In the genomic region with DNA sequence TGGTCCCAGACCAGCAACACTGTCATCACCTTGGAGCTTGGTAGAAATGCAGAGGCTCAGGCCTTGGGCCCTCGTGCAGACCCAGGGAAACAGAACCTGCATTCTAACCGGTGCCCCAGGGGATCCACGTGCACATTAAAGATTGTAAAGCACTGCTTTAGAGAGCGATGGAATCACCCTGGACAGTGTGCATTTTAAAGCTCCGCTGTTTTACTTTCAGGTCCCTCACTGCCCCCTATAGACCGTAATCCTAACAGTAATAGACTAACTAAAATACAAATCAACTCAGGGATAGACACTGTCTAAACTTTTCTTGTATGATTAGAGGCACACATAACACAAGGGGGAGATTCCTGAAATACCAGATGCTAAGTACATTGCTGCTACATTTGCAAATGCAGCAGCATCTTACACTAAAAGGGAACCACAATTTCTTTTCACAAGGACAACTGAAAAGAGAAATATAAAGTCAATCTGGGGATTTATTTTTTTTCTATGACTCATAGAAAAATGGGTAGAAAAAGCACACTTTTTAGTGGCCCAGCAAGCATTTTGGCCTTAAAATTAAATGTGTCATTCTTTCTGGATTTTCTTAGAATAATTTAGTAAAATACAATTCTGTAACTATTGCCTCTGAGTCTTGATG, we compare ENCODE assay signal across 9 cellular contexts. TPM values are rescaled to one million over a fixed set of nuclear protein-coding genes. Genes with fewer than 3 reads are reported as not detected.
A peak's percentile ranks its signal among the peaks of the same experiment; 100 is the strongest.
DNase-seq lines count a peak whose midpoint lies in the region; ATAC-seq, FAIRE-seq and TF ChIP-seq lines count a peak whose summit lies in the region.
"Had no signal": no experiment of that assay in that cellular context is flagged by ENCODE, and none has a peak within 500 bp of the region (broad histone marks: within the 10 kb centered on the region; RNA-seq: fewer than 3 reads in every experiment).

No MANE protein-coding gene starts in this region.

- FAIRE-seq in bronchial epithelial cell (lab: Jason Lieb, UNC) = no peak

- no peaks in the 10 kb centered on the region for H3K4me1 ChIP-seq in MM.1S (ENCODE audit: low read length)

- no peak overlapping the region for H2AFZ ChIP-seq in MM.1S (ENCODE audit: low read length)

- H3K79me2 ChIP-seq in MM.1S (ENCODE audit: low read length) = no peaks in the 10 kb centered on the region

- H3K4me3 ChIP-seq in MM.1S (ENCODE audit: low read length) (no peak overlapping the region), bronchial epithelial cell (ENCODE audit: low read depth, low read length) (no peak overlapping the region)

- H3K27me3 ChIP-seq in MM.1S (replicated peaks; ENCODE audit: insufficient read depth, low read length) (no peaks in the 10 kb centered on the region), bronchial epithelial cell (ENCODE audit: control insufficient read depth, insufficient read depth, low read length) (no peaks in the 10 kb centered on the region)

- no peaks in the 10 kb centered on the region for H3F3A ChIP-seq in MM.1S (ENCODE audit: insufficient read depth, low read length)

- ATAC-seq in GM18519 (IDR thresholded peaks at IDR 0.05; ENCODE audit: low FRiP score, unreplicated experiment) = no peak

- no peaks in the 10 kb centered on the region for H3K36me3 Mint-ChIP-seq in activated naive CD4-positive, alpha-beta T cell treated with anti-CD3 and anti-CD28 coated beads for 36 hours (ENCODE audit: low read depth)

- H4K20me1 ChIP-seq in MM.1S (ENCODE audit: insufficient read depth, low read length) = no peaks in the 10 kb centered on the region

- no peaks in the 10 kb centered on the region for H3K9me3 Mint-ChIP-seq in activated naive CD4-positive, alpha-beta T cell treated with anti-CD3 and anti-CD28 coated beads for 36 hours

- H3K9me3 ChIP-seq in MM.1S (replicated peaks; ENCODE audit: insufficient read depth, low read length) = no peaks in the 10 kb centered on the region

- H3K4me3 Mint-ChIP-seq in activated naive CD4-positive, alpha-beta T cell treated with anti-CD3 and anti-CD28 coated beads for 36 hours = no peak overlapping the region

- intact Hi-C loops in activated naive CD4-positive, alpha-beta T cell treated with anti-CD3 and anti-CD28 coated beads for 36 hours (cut with micrococcal nuclease) = loop anchor here (5.0 to 10.0 kb wide), 2 partner anchors 424 to 598 kb away; partner anchors contain the start of gene C15orf40

- peaks cover 5% of the 10 kb centered on the region for H3K4me1 Mint-ChIP-seq in activated naive CD4-positive, alpha-beta T cell treated with anti-CD3 and anti-CD28 coated beads for 36 hours (ENCODE audit: low read depth)

- peak; percentile 13; the same call in 1 of the 2 replicates for TF ChIP-seq CTCF in MM.1S (IDR thresholded peaks at IDR 0.05; ENCODE audit: low read length)
- peak; percentile 49 for TF ChIP-seq CTCF in bronchial epithelial cell (IDR thresholded peaks at IDR 0.05; ENCODE audit: insufficient read depth, low read length, severe bottlenecking)

- H3K36me3 ChIP-seq in MM.1S (replicated peaks; ENCODE audit: insufficient read depth, low read length) (no peaks in the 10 kb centered on the region), bronchial epithelial cell (ENCODE audit: control insufficient read depth, insufficient read depth, low read length) (no peaks in the 10 kb centered on the region)

- no peaks in the 10 kb centered on the region for H3K9me2 ChIP-seq in MM.1S (replicated peaks; ENCODE audit: insufficient read depth, low read length)

- CTCF ChIA-PET in activated naive CD4-positive, alpha-beta T cell treated with anti-CD3 and anti-CD28 coated beads for 36 hours (lab: Charles Lee) = interaction anchor here (0.5 to 5.9 kb wide), 7 partner anchors 10 to 189 kb away, joined by 3 to 53 read pairs (median 3); no protein-coding TSS in a partner anchor

- H3K4me2 ChIP-seq in MM.1S (ENCODE audit: low read depth, low read length) = no peak overlapping the region

- DNase-seq in EL (peak; percentile 48), MM.1S (no peak), bronchial epithelial cell (ENCODE audit: low read depth) (peak; percentile 69), midbrain (lab: John Stamatoyannopoulos, UW) (peak; percentile 68), mucosa of gallbladder (ENCODE audit: low spot score) (no peak), NCI-H2029 treated with DMSO at 0.1 percent for 48 hours (lab: John Stamatoyannopoulos, UW) (no peak)
- DNase-seq in activated naive CD4-positive, alpha-beta T cell treated with anti-CD3 and anti-CD28 coated beads for 36 hours = no peak

- no peak overlapping the region for H3K27ac ChIP-seq in MM.1S (ENCODE audit: low read length)

- H3K27ac Mint-ChIP-seq in activated naive CD4-positive, alpha-beta T cell treated with anti-CD3 and anti-CD28 coated beads for 36 hours = no peak overlapping the region

- H3K9ac ChIP-seq in MM.1S (ENCODE audit: low read length) = no peak overlapping the region

- peaks cover 7% of the 10 kb centered on the region for H3K27me3 Mint-ChIP-seq in activated naive CD4-positive, alpha-beta T cell treated with anti-CD3 and anti-CD28 coated beads for 36 hours (ENCODE audit: low read depth)

RNA-seq across cellular contexts. Expression of gene SH3GL3, which starts 10.5 kb away (rescaled TPM):
- total RNA-seq in bronchial epithelial cell (0.51 and 1.1 TPM in 2 replicates), mucosa of gallbladder (not detected)
- total RNA-seq in activated naive CD4-positive, alpha-beta T cell treated with anti-CD3 and anti-CD28 coated beads for 36 hours = not detected
- total RNA-seq: T-helper 1 cell treated with Interleukin-12 subunit alpha and Interleukin-12 subunit beta and Interleukin-4 antibody, amounts not matched to agents 30 ng/mL and 1 ng/mL, for 36 hours had no signal

Comparison
In these comparisons a context has a peak if more than half of its experiments do, and no peak if none do; other contexts are left out.
1. DNase-seq: peak in EL (single experiment), bronchial epithelial cell (single experiment) and midbrain (single experiment); none in MM.1S (single experiment), activated naive CD4-positive, alpha-beta T cell treated with anti-CD3 and anti-CD28 coated beads for 36 hours (single experiment), mucosa of gallbladder (single experiment) and NCI-H2029 treated with DMSO at 0.1 percent for 48 hours (single experiment).